ENCODE assay signal across 8 cellular contexts in the genomic region with DNA sequence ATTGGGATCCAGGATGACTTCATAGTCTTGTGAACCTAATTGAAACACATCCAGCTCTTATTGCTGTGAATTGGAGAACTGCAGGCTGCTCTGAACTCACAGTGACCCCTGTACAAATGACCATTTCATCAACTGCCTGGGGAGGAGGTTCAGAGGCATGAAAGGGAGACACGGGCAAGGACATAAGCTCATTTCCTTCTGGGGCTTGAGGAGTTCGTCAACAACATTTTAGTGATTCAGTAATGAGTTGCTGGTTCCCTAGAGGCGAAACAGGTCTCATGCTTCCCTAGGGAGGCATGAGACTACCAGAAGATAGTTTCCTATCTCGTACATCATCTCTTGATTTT.
A peak's percentile ranks its signal among the peaks of the same experiment; 100 is the strongest.
DNase-seq lines count a peak whose midpoint lies in the region; ATAC-seq and TF ChIP-seq lines count a peak whose summit lies in the region.

No MANE protein-coding gene starts in this region.

- ATAC-seq in activated T-helper 17 cell treated with anti-CD3 and anti-CD28 coated beads, Interleukin-2, amount 50 U/mL, for 72 hours (replicated peaks), result peak; percentile 11

- no peaks in the 10 kb centered on the region for H3K27me3 ChIP-seq in stomach

- no peak for TF ChIP-seq POLR2A in stomach (IDR thresholded peaks at IDR 0.05)

- H3K36me3 Mint-ChIP-seq in HFFc6 (ENCODE audit: low read depth), result no peaks in the 10 kb centered on the region
- H3K36me3 Mint-ChIP-seq in activated T-helper 17 cell treated with anti-CD3 and anti-CD28 coated beads, Interleukin-2, amount 50 U/mL, for 72 hours (ENCODE audit: low read depth), result peaks cover 6% of the 10 kb centered on the region
- peaks cover 3% of the 10 kb centered on the region for H3K36me3 Mint-ChIP-seq in activated T-helper 1 cell treated with anti-CD3 and anti-CD28 coated beads, Interleukin-12 subunit alpha, Interleukin-12 subunit beta, Interleukin-2, Interleukin-4 antibody, amounts not matched to agents 30 ng/mL and 10 ng/mL and 1 ng/mL, durations not matched to agents 14 hours and 24 hours and 36 hours (ENCODE audit: low read depth)

- H3K4me1 ChIP-seq in stomach, result peaks cover 0 to 23% (median 16%) of the 10 kb centered on the region in 4 donors

- H3K4me3 ChIP-seq in stomach, result no peak overlapping the region

- H3K4me3 Mint-ChIP-seq in HFFc6, result peak overlapping the region; percentile 34; the same call in 1 of the 2 replicates
- H3K4me3 Mint-ChIP-seq in activated T-helper 17 cell treated with anti-CD3 and anti-CD28 coated beads, Interleukin-2, amount 50 U/mL, for 72 hours, result peak overlapping the region; percentile 70
- H3K4me3 Mint-ChIP-seq in activated T-helper 1 cell treated with anti-CD3 and anti-CD28 coated beads, Interleukin-12 subunit alpha, Interleukin-12 subunit beta, Interleukin-2, Interleukin-4 antibody, amounts not matched to agents 30 ng/mL and 10 ng/mL and 1 ng/mL, durations not matched to agents 14 hours and 24 hours and 36 hours, result no peak overlapping the region

- no peak for TF ChIP-seq CTCF in HFFc6 (IDR thresholded peaks at IDR 0.05)
- TF ChIP-seq CTCF in stomach (IDR thresholded peaks at IDR 0.05), result no peak

- peak overlapping the region; percentile 86 for H3K27ac Mint-ChIP-seq in HFFc6
- peak overlapping the region; percentile 94 for H3K27ac Mint-ChIP-seq in activated T-helper 17 cell treated with anti-CD3 and anti-CD28 coated beads, Interleukin-2, amount 50 U/mL, for 72 hours
- no peak overlapping the region for H3K27ac Mint-ChIP-seq in activated T-helper 1 cell treated with anti-CD3 and anti-CD28 coated beads, Interleukin-12 subunit alpha, Interleukin-12 subunit beta, Interleukin-2, Interleukin-4 antibody, amounts not matched to agents 30 ng/mL and 10 ng/mL and 1 ng/mL, durations not matched to agents 14 hours and 24 hours and 36 hours

- intact Hi-C loops in stomach (cut with DNase I; ENCODE audit: low total_unique reads), result no loop called here
- intact Hi-C loops in activated T-helper 1 cell treated with anti-CD3 and anti-CD28 coated beads, Interleukin-12 subunit alpha, Interleukin-12 subunit beta, Interleukin-2, Interleukin-4 antibody, amounts not matched to agents 30 ng/mL and 10 ng/mL and 1 ng/mL, durations not matched to agents 14 hours and 24 hours and 36 hours (cut with micrococcal nuclease), result loop anchor here (10.0 kb wide), 1 partner anchor 546 kb away; the partner anchor contains the start of gene TRIB2

- H3K9me3 Mint-ChIP-seq in HFFc6, result no peaks in the 10 kb centered on the region
- H3K9me3 Mint-ChIP-seq in activated T-helper 17 cell treated with anti-CD3 and anti-CD28 coated beads, Interleukin-2, amount 50 U/mL, for 72 hours, result no peaks in the 10 kb centered on the region
- no peaks in the 10 kb centered on the region for H3K9me3 Mint-ChIP-seq in activated T-helper 1 cell treated with anti-CD3 and anti-CD28 coated beads, Interleukin-12 subunit alpha, Interleukin-12 subunit beta, Interleukin-2, Interleukin-4 antibody, amounts not matched to agents 30 ng/mL and 10 ng/mL and 1 ng/mL, durations not matched to agents 14 hours and 24 hours and 36 hours

- TF ChIP-seq EP300 in stomach (IDR thresholded peaks at IDR 0.05), result no peak

- peak overlapping the region in 4 of 5 donors; percentile 60 to 71 (median 61) for H3K27ac ChIP-seq in stomach

- H3K27me3 Mint-ChIP-seq in HFFc6 (ENCODE audit: insufficient read depth), result peaks cover 6% of the 10 kb centered on the region; the same call in 1 of the 2 replicates
- H3K27me3 Mint-ChIP-seq in activated T-helper 17 cell treated with anti-CD3 and anti-CD28 coated beads, Interleukin-2, amount 50 U/mL, for 72 hours, result no peaks in the 10 kb centered on the region
- H3K27me3 Mint-ChIP-seq in activated T-helper 1 cell treated with anti-CD3 and anti-CD28 coated beads, Interleukin-12 subunit alpha, Interleukin-12 subunit beta, Interleukin-2, Interleukin-4 antibody, amounts not matched to agents 30 ng/mL and 10 ng/mL and 1 ng/mL, durations not matched to agents 14 hours and 24 hours and 36 hours (ENCODE audit: insufficient read depth), result peaks cover 4% of the 10 kb centered on the region

- DNase-seq in HFFc6 (peak; percentile 59), hepatic stellate cell (ENCODE audit: low spot score) (peak; percentile 14), stomach (no peak), iPS-NIHi11 (ENCODE audit: low spot score) (no peak), NCI-H2029 (lab: John Stamatoyannopoulos, UW) (no peak), DMS153 (lab: John Stamatoyannopoulos, UW) (no peak)
- no peak for DNase-seq in activated T-helper 1 cell treated with anti-CD3 and anti-CD28 coated beads, Interleukin-12 subunit alpha, Interleukin-12 subunit beta, Interleukin-2, Interleukin-4 antibody, amounts not matched to agents 30 ng/mL and 10 ng/mL and 1 ng/mL, durations not matched to agents 14 hours and 24 hours and 36 hours (ENCODE audit: low spot score)

- H3K4me1 Mint-ChIP-seq in HFFc6 (ENCODE audit: low read depth), result peaks cover 36% of the 10 kb centered on the region
- peaks cover 15% of the 10 kb centered on the region for H3K4me1 Mint-ChIP-seq in activated T-helper 17 cell treated with anti-CD3 and anti-CD28 coated beads, Interleukin-2, amount 50 U/mL, for 72 hours
- peaks cover 30% of the 10 kb centered on the region for H3K4me1 Mint-ChIP-seq in activated T-helper 1 cell treated with anti-CD3 and anti-CD28 coated beads, Interleukin-12 subunit alpha, Interleukin-12 subunit beta, Interleukin-2, Interleukin-4 antibody, amounts not matched to agents 30 ng/mL and 10 ng/mL and 1 ng/mL, durations not matched to agents 14 hours and 24 hours and 36 hours (ENCODE audit: low read depth)

- no peaks in the 10 kb centered on the region for H3K36me3 ChIP-seq in stomach

- WGBS in stomach, 5 donors, result 50 to 81% (median 65%) methylated on average over 4 of the region's 4 CpGs

- H3K9me3 ChIP-seq in stomach, result no peaks in the 10 kb centered on the region

Comparison
In these comparisons a context has a peak if more than half of its experiments do, and no peak if none do; other contexts are left out.
1. DNase-seq: peak in HFFc6 (single experiment) and hepatic stellate cell (single experiment); none in stomach (single experiment), iPS-NIHi11 (single experiment), NCI-H2029 (single experiment), activated T-helper 1 cell treated with anti-CD3 and anti-CD28 coated beads, Interleukin-12 subunit alpha, Interleukin-12 subunit beta, Interleukin-2, Interleukin-4 antibody, amounts not matched to agents 30 ng/mL and 10 ng/mL and 1 ng/mL, durations not matched to agents 14 hours and 24 hours and 36 hours (single experiment) and DMS153 (single experiment).